8 cellular contexts compared by ENCODE assay signal in the genomic region with DNA sequence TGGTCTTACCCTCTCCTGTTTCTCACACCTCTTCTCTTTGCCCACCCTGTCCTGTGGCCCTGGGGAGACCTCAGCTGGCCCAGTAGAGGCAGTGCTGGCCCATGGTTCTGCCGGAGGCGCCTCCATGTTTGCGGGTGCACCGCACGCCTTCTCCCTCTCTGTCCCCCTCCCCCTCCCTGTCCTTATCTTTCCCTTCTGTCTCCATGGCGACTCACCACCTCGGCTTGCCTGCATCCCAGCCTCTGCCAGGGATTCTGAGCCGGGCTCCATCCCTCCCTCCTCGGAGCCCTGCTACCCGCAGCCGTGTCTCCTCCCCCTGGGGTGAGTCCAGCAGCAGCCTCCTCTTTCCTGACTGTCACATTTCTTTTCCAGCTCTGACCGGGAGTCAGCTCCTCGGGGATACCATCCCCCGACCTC. TPM values are rescaled to one million over a fixed set of nuclear protein-coding genes. Genes with fewer than 3 reads are reported as not detected.
DNase-seq lines count a peak whose midpoint lies in the region; ATAC-seq and TF ChIP-seq lines count a peak whose summit lies in the region.

A gene with protein sequence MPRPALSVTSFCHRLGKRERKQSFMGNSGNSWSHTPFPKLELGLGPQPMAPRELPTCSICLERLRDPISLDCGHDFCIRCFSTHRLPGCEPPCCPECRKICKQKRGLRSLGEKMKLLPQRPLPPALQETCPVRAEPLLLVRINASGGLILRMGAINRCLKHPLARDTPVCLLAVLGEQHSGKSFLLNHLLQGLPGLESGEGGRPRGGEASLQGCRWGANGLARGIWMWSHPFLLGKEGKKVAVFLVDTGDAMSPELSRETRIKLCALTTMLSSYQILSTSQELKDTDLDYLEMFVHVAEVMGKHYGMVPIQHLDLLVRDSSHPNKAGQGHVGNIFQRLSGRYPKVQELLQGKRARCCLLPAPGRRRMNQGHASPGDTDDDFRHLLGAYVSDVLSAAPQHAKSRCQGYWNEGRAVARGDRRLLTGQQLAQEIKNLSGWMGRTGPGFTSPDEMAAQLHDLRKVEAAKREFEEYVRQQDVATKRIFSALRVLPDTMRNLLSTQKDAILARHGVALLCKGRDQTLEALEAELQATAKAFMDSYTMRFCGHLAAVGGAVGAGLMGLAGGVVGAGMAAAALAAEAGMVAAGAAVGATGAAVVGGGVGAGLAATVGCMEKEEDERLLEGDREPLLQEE (plus strand): TSS at position 358 of the 417 bp plus-strand sequence. CDS start 177 bp downstream, outside the sequence.

- H3K27me3 ChIP-seq in WERI-Rb-1 (ENCODE audit: insufficient read depth, low read depth, severe bottlenecking): no peaks in the 10 kb centered on the region

- H3K4me1 Mint-ChIP-seq in nephron progenitor cell: peaks cover 34% of the 10 kb centered on the region

- H3K27ac Mint-ChIP-seq in nephron progenitor cell: no peak within 1 kb of the TSS

- peak within 1 kb of the TSS; percentile 63 for H3K27ac ChIP-seq in WERI-Rb-1

- intact Hi-C loops in cardiac septum (cut with DNase I) (no loop called here), posterior cingulate gyrus (cut with DNase I) (no loop called here)

- H3K9me3 Mint-ChIP-seq in nephron progenitor cell: no peaks in the 10 kb centered on the region

- H3K4me3 Mint-ChIP-seq in nephron progenitor cell: no peak within 1 kb of the TSS

- H3K36me3 Mint-ChIP-seq in nephron progenitor cell (ENCODE audit: low read depth): no peaks in the 10 kb centered on the region

- DNase-seq in GM03348 (ENCODE audit: low spot score) (peak; percentile 84), WERI-Rb-1 (peak; percentile 22), cardiac septum (ENCODE audit: low spot score) (peak; percentile 70), posterior cingulate gyrus (peak; percentile 39 to 98 (median 84)), nephron progenitor cell (no peak), NCI-H774 (lab: John Stamatoyannopoulos, UW) (no peak), HuH-7 (ENCODE audit: low spot score) (no peak)

- TF ChIP-seq CTCF in WERI-Rb-1 (IDR thresholded peaks at IDR 0.05; ENCODE audit: low read depth, low read length) (0 out of 2 replicates have a peak, but pooled peaks have one; percentile 11), nephron progenitor cell (IDR thresholded peaks at IDR 0.05) (no peak)

- peaks cover 3% of the 10 kb centered on the region for H3K27me3 Mint-ChIP-seq in nephron progenitor cell (ENCODE audit: low read depth, poor library complexity)

- no peaks in the 10 kb centered on the region for H3K36me3 ChIP-seq in WERI-Rb-1

- H3K9me3 ChIP-seq in WERI-Rb-1 (ENCODE audit: severe bottlenecking): no peaks in the 10 kb centered on the region

- ATAC-seq in HG03097 (IDR thresholded peaks at IDR 0.05; ENCODE audit: low FRiP score, unreplicated experiment): no peak

- no peak within 1 kb of the TSS for H3K4me3 ChIP-seq in WERI-Rb-1 (ENCODE audit: low read depth, low read length)

RNA-seq across cellular contexts. Expression of the gene that starts here (rescaled TPM):
- total RNA-seq in cardiac septum: 2.5 TPM

Comparison
In these comparisons a context has a peak if more than half of its experiments do, and no peak if none do; other contexts are left out.
1. DNase-seq: peak in GM03348 (single experiment), WERI-Rb-1 (single experiment), cardiac septum (single experiment) and posterior cingulate gyrus (10 of 10); none in nephron progenitor cell (single experiment), NCI-H774 (single experiment) and HuH-7 (single experiment).